ENCODE assay signal across 12 cellular contexts in genomic region chr20:56925696-56926101, GRCh38.
A peak's percentile ranks its signal among the peaks of the same experiment; 100 is the strongest.
DNase-seq lines count a peak whose midpoint lies in the region; ATAC-seq, FAIRE-seq and TF ChIP-seq lines count a peak whose summit lies in the region.
"Had no signal": no experiment of that assay in that cellular context is flagged by ENCODE, and none has a peak within 500 bp of the region (broad histone marks: within the 10 kb centered on the region; RNA-seq: fewer than 3 reads in every experiment).

No MANE protein-coding gene starts in this region.

- CTCF ChIA-PET in endothelial cell of umbilical vein (lab: Charles Lee) = no interaction called here

- peaks cover 50% of the 10 kb centered on the region for H3K4me1 Mint-ChIP-seq in neural progenitor cell
- H3K4me1 Mint-ChIP-seq in T-helper 17 cell = no peaks in the 10 kb centered on the region

- H3K4me1 ChIP-seq in ES-I3 (ENCODE audit: insufficient read depth, low read length) (peaks cover 30% of the 10 kb centered on the region), endothelial cell of umbilical vein (ENCODE audit: control insufficient read depth, extremely low read depth, insufficient read depth, low read length) (no peaks in the 10 kb centered on the region), neural progenitor cell (peaks cover 53% of the 10 kb centered on the region), SJCRH30 (no peaks in the 10 kb centered on the region)

- H3K27me3 Mint-ChIP-seq in neural progenitor cell (ENCODE audit: insufficient read depth, low read depth) = peaks cover 56% of the 10 kb centered on the region
- H3K27me3 Mint-ChIP-seq in T-helper 17 cell = peaks cover 77% of the 10 kb centered on the region

- H3K27ac ChIP-seq in endothelial cell of umbilical vein (ENCODE audit: insufficient read depth, low read depth, low read length) (no peak overlapping the region), neural progenitor cell (peak overlapping the region; percentile 9), SJCRH30 (no peak overlapping the region)

- DNase-seq in NCI-H345 (lab: John Stamatoyannopoulos, UW) (peak; percentile 42), endothelial cell of umbilical vein (ENCODE audit: low read depth, low spot score) (no peak), neural progenitor cell (ENCODE audit: low spot score) (peak; percentile 66), T-helper 17 cell (no peak), NOMO-1 treated with DMSO at 0.1 percent for 48 hours (lab: John Stamatoyannopoulos, UW; ENCODE audit: unreplicated experiment) (no peak), SJCRH30 (no peak)
- DNase-seq: CD8-positive, alpha-beta T cell; naive B cell; NCI-H1105 had no signal

- peaks cover 41% of the 10 kb centered on the region for H3F3A ChIP-seq in neural progenitor cell (ENCODE audit: low read depth)

- no peaks in the 10 kb centered on the region for H3K9me1 ChIP-seq in endothelial cell of umbilical vein (replicated peaks; ENCODE audit: control insufficient read depth, extremely low read depth, insufficient read depth, low read length)

- peak overlapping the region; percentile 84 for H3K27ac Mint-ChIP-seq in neural progenitor cell
- H3K27ac Mint-ChIP-seq in T-helper 17 cell = no peak overlapping the region
- H3K27ac Mint-ChIP-seq: CD8-positive, alpha-beta T cell; naive B cell had no signal

- peaks cover 3% of the 10 kb centered on the region for H3K9me3 Mint-ChIP-seq in neural progenitor cell
- H3K9me3 Mint-ChIP-seq: CD8-positive, alpha-beta T cell had no signal

- POLR2A ChIA-PET in endothelial cell of umbilical vein (lab: Charles Lee) = no interaction called here

- no peaks in the 10 kb centered on the region for H3K79me2 ChIP-seq in endothelial cell of umbilical vein (ENCODE audit: control insufficient read depth, insufficient read depth, low read length)
- no peaks in the 10 kb centered on the region for H3K79me2 ChIP-seq in neural progenitor cell (ENCODE audit: low read depth)

- H3K36me3 Mint-ChIP-seq in neural progenitor cell (peaks cover 2% of the 10 kb centered on the region), T-helper 17 cell (ENCODE audit: low read depth) (peaks cover 2% of the 10 kb centered on the region)
- H3K36me3 Mint-ChIP-seq: CD8-positive, alpha-beta T cell; naive B cell had no signal

- H2AFZ ChIP-seq in endothelial cell of umbilical vein (ENCODE audit: low read depth, low read length) (no peak overlapping the region), neural progenitor cell (replicated peaks) (no peak overlapping the region)

- H3K27me3 ChIP-seq in endothelial cell of umbilical vein (ENCODE audit: control insufficient read depth in 2 of 2, insufficient read depth in 2 of 2, low read length in 2 of 2) (peaks cover 7 to 38% of the 10 kb centered on the region in 2 experiments), neural progenitor cell (peaks cover 92% of the 10 kb centered on the region), SJCRH30 (peaks cover 41% of the 10 kb centered on the region)

- H3K4me2 ChIP-seq in endothelial cell of umbilical vein (ENCODE audit: insufficient read depth, low read length) = no peak overlapping the region
- peak overlapping the region; percentile 92 for H3K4me2 ChIP-seq in neural progenitor cell

- H3K9ac ChIP-seq in ES-I3 (ENCODE audit: low read depth, low read length) (peak overlapping the region; percentile 64; the same call in 1 of the 2 replicates), endothelial cell of umbilical vein (replicated peaks; ENCODE audit: extremely low read depth, insufficient read depth, low read length) (no peak overlapping the region), neural progenitor cell (no peak overlapping the region)

- FAIRE-seq in endothelial cell of umbilical vein (lab: Jason Lieb, UNC) = no peak

- TF ChIP-seq CTCF in endothelial cell of umbilical vein (IDR thresholded peaks at IDR 0.05; ENCODE audit: extremely low read depth in 1 of 2, insufficient read depth in 1 of 2, low read depth in 1 of 2, low read length in 2 of 2) = no peak
- TF ChIP-seq CTCF in neural progenitor cell (IDR thresholded peaks at IDR 0.05) = no peak

- intact Hi-C loops in endothelial cell of umbilical vein (cut with micrococcal nuclease) = no loop called here

- H3K36me3 ChIP-seq in ES-I3 (ENCODE audit: insufficient read depth, low read length) (no peaks in the 10 kb centered on the region), endothelial cell of umbilical vein (ENCODE audit: control insufficient read depth in 2 of 2, extremely low read depth in 1 of 2, insufficient read depth in 2 of 2, low read length in 2 of 2) (no peaks in the 10 kb centered on the region), neural progenitor cell (no peaks in the 10 kb centered on the region), SJCRH30 (no peaks in the 10 kb centered on the region)

- no peak for TF ChIP-seq POLR2A in endothelial cell of umbilical vein (IDR thresholded peaks at IDR 0.05; ENCODE audit: low read depth, low read length)

- no peak for ATAC-seq in T-helper 17 cell
- ATAC-seq in GM18517 (IDR thresholded peaks at IDR 0.05; ENCODE audit: unreplicated experiment) = no peak
- ATAC-seq: CD8-positive, alpha-beta T cell; Panc1 had no signal

- no peak overlapping the region for H3K4me3 ChIP-seq in endothelial cell of umbilical vein (replicated peaks in 1 of 3; ENCODE audit: insufficient read depth in 1 of 3, low read depth in 1 of 3, low read length in 3 of 3)
- H3K4me3 ChIP-seq in neural progenitor cell = peak overlapping the region; percentile 56
- no peak overlapping the region for H3K4me3 ChIP-seq in SJCRH30

- BruUV-seq in endothelial cell of umbilical vein (replicated peaks; lab: Mats Ljungman, UMichigan) = no TSS peak

- H4K20me1 ChIP-seq in endothelial cell of umbilical vein (replicated peaks; ENCODE audit: control insufficient read depth, extremely low read depth, insufficient read depth, low read length) = no peaks in the 10 kb centered on the region
- peaks cover 14% of the 10 kb centered on the region for H4K20me1 ChIP-seq in neural progenitor cell (ENCODE audit: low read depth)

- H3K9me3 ChIP-seq in ES-I3 (ENCODE audit: control insufficient read depth, insufficient read depth, low read length) (no peaks in the 10 kb centered on the region), endothelial cell of umbilical vein (replicated peaks; ENCODE audit: control insufficient read depth, insufficient read depth, low read length) (no peaks in the 10 kb centered on the region), neural progenitor cell (ENCODE audit: low read depth) (no peaks in the 10 kb centered on the region), T-helper 17 cell (ENCODE audit: control insufficient read depth, low read length, poor library complexity, severe bottlenecking) (no peaks in the 10 kb centered on the region), SJCRH30 (replicated peaks) (no peaks in the 10 kb centered on the region)

- H3K4me3 Mint-ChIP-seq in neural progenitor cell = peak overlapping the region; percentile 82
- no peak overlapping the region for H3K4me3 Mint-ChIP-seq in T-helper 17 cell
- H3K4me3 Mint-ChIP-seq: CD8-positive, alpha-beta T cell had no signal

- dilution Hi-C loops in endothelial cell of umbilical vein (cut with MboI; ENCODE audit: extremely low pct_ligation_motif_present, low sequenced_read_pairs) = no loop called here

TF ChIP-seq in endothelial cell of umbilical vein, 7 proteins besides CTCF, POLR2A, EP300 and RAD21:
- TF ChIP-seq MYC (IDR thresholded peaks at IDR 0.05; ENCODE audit: low read depth, low read length) (no peak), EZH2 (IDR thresholded peaks at IDR 0.05; ENCODE audit: borderline replicate concordance, low read depth, low read length, severe bottlenecking) (peak; percentile 60)

Comparison
In these comparisons a context has a peak if more than half of its experiments do, and no peak if none do; other contexts are left out.
1. DNase-seq: peak in NCI-H345 (single experiment) and neural progenitor cell (single experiment); none in endothelial cell of umbilical vein (single experiment), T-helper 17 cell (0 of 3), NOMO-1 treated with DMSO at 0.1 percent for 48 hours (single experiment) and SJCRH30 (0 of 2).